In genomic region chr21:35259452-35259851, GRCh38 we compare ENCODE assay signal across 26 cellular contexts.
"Had no signal": no experiment of that assay in that cellular context is flagged by ENCODE, and none has a peak within 500 bp of the region (broad histone marks: within the 10 kb centered on the region; RNA-seq: fewer than 3 reads in every experiment).

No MANE protein-coding gene starts in this region.

- H3K4me1 ChIP-seq: spleen had no signal

- H3K9me3 ChIP-seq: right atrium auricular region, suprapubic skin, tibial nerve had no signal

- H3K36me3 Mint-ChIP-seq: immature natural killer cell, natural killer cell had no signal

- H3K36me3 ChIP-seq: right atrium auricular region, spleen, suprapubic skin, tibial nerve had no signal

- H3K4me1 Mint-ChIP-seq: activated CD4-positive, alpha-beta memory T cell treated with anti-CD3 and anti-CD28 coated beads, Interleukin-2, amount 10 ng/mL, durations not matched to agents 7 days and 5 days; activated CD4-positive, alpha-beta T cell treated with anti-CD3 and anti-CD28 coated beads, Interleukin-2, amount 10 ng/mL, durations not matched to agents 24 days and 14 days; central memory CD8-positive, alpha-beta T cell; immature natural killer cell; memory B cell; natural killer cell; T-helper 17 cell had no signal

- H3K27me3 Mint-ChIP-seq: activated CD4-positive, alpha-beta memory T cell treated with anti-CD3 and anti-CD28 coated beads, Interleukin-2, amount 10 ng/mL, durations not matched to agents 7 days and 5 days; central memory CD8-positive, alpha-beta T cell had no signal

- H3K27ac ChIP-seq: right atrium auricular region, spleen, suprapubic skin, tibial nerve had no signal

- DNase-seq: activated CD4-positive, alpha-beta memory T cell treated with anti-CD3 and anti-CD28 coated beads, Interleukin-2, amount 10 ng/mL, durations not matched to agents 7 days and 5 days; activated CD4-positive, alpha-beta T cell treated with anti-CD3 and anti-CD28 coated beads, Interleukin-2, amount 10 ng/mL, durations not matched to agents 24 days and 14 days; activated CD4-positive, CD25-positive, alpha-beta regulatory T cell treated with anti-CD3 and anti-CD28 coated beads, Interleukin-2, amount 50 U/mL, for 72 hours; activated gamma-delta T cell treated with Interleukin-2 at 50 U/mL for 16 hours; activated naive CD4-positive, alpha-beta T cell treated with anti-CD3 and anti-CD28 coated beads, Interleukin-2, amount 50 U/mL, for 16 hours; activated T-cell treated with anti-CD3 and anti-CD28 coated beads, Interleukin-2, amount 50 U/mL, for 4 hours; amniotic stem cell; dermis blood vessel endothelial cell; effector CD4-positive, alpha-beta T cell; head of caudate nucleus; hypothalamus; immature natural killer cell; kidney; left colon; natural killer cell; spleen; stimulated activated naive CD4-positive, alpha-beta T cell; T-helper 17 cell; T1000 had no signal

- H3K4me3 Mint-ChIP-seq: activated CD4-positive, alpha-beta memory T cell treated with anti-CD3 and anti-CD28 coated beads, Interleukin-2, amount 10 ng/mL, durations not matched to agents 7 days and 5 days; activated CD4-positive, alpha-beta T cell treated with anti-CD3 and anti-CD28 coated beads, Interleukin-2, amount 10 ng/mL, durations not matched to agents 24 days and 14 days; activated T-cell treated with anti-CD3 and anti-CD28 coated beads, Interleukin-2, amount 50 U/mL, for 4 hours; activated T-helper 17 cell treated with anti-CD3 and anti-CD28 coated beads, Interleukin-2, amount 50 U/mL, for 72 hours; central memory CD8-positive, alpha-beta T cell; immature natural killer cell; memory B cell; natural killer cell; T-helper 17 cell had no signal

- H3K4me3 ChIP-seq: right atrium auricular region, spleen, suprapubic skin, tibial nerve had no signal

- FAIRE-seq: astrocyte, kidney had no signal

- H3K27me3 ChIP-seq: right atrium auricular region, spleen, suprapubic skin, tibial nerve had no signal

- H3K9me3 Mint-ChIP-seq: activated CD4-positive, alpha-beta memory T cell treated with anti-CD3 and anti-CD28 coated beads, Interleukin-2, amount 10 ng/mL, durations not matched to agents 7 days and 5 days; activated T-cell treated with anti-CD3 and anti-CD28 coated beads, Interleukin-2, amount 50 U/mL, for 4 hours; central memory CD8-positive, alpha-beta T cell; immature natural killer cell; natural killer cell had no signal

- H3K27ac Mint-ChIP-seq: activated CD4-positive, alpha-beta memory T cell treated with anti-CD3 and anti-CD28 coated beads, Interleukin-2, amount 10 ng/mL, durations not matched to agents 7 days and 5 days; activated CD4-positive, alpha-beta T cell treated with anti-CD3 and anti-CD28 coated beads, Interleukin-2, amount 10 ng/mL, durations not matched to agents 24 days and 14 days; activated T-helper 17 cell treated with anti-CD3 and anti-CD28 coated beads, Interleukin-2, amount 50 U/mL, for 72 hours; immature natural killer cell; memory B cell; natural killer cell; T-helper 17 cell had no signal
